25 cellular contexts compared by ENCODE assay signal in genomic region chr16:66287416-66287815, GRCh38.
"Had no signal": no experiment of that assay in that cellular context is flagged by ENCODE, and none has a peak within 500 bp of the region (broad histone marks: within the 10 kb centered on the region; RNA-seq: fewer than 3 reads in every experiment).

No MANE protein-coding gene starts in this region.

- H3K4me2 ChIP-seq: smooth muscle cell had no signal

- ATAC-seq: activated CD8-positive, alpha-beta T cell treated with anti-CD3 and anti-CD28 coated beads for 36 hours; heart right ventricle; pancreas; psoas muscle had no signal

- H3K27ac ChIP-seq: brain microvascular endothelial cell, esophagus squamous epithelium, heart right ventricle, neutrophil, pancreas, psoas muscle, stomach, thyroid gland, upper lobe of right lung had no signal

- H3K36me3 Mint-ChIP-seq: stimulated activated naive B cell treated with anti-CD40 and anti-IgM and Interleukin-4, amounts not matched to agents 10 μg/mL and 1 μg/mL and 100 μg/mL, for 72 hours had no signal

- H3K4me1 ChIP-seq: esophagus squamous epithelium, heart right ventricle, pancreas, psoas muscle, stomach, thyroid gland, upper lobe of right lung had no signal

- H3K27me3 ChIP-seq: brain microvascular endothelial cell, heart right ventricle, pancreas, thyroid gland, upper lobe of right lung had no signal

- H3K27ac Mint-ChIP-seq: activated B cell treated with CpG ODN at 0.5 μM for 24 hours; activated CD8-positive, alpha-beta T cell treated with anti-CD3 and anti-CD28 coated beads for 36 hours; activated T-helper 1 cell treated with anti-CD3 and anti-CD28 coated beads, Interleukin-12 subunit alpha, Interleukin-12 subunit beta, Interleukin-2, Interleukin-4 antibody, amounts not matched to agents 30 ng/mL and 10 ng/mL and 1 ng/mL, durations not matched to agents 14 hours and 24 hours and 36 hours; nephron; T-helper 2 cell treated with Interferon-gamma antibody and Interleukin-4, amounts not matched to agents 5 μg/mL and 100 μg/mL, for 36 hours had no signal

- H3K4me3 ChIP-seq: esophagus squamous epithelium, heart right ventricle, pancreas, psoas muscle, smooth muscle cell, stomach, thyroid gland, upper lobe of right lung had no signal

- DNase-seq: activated B cell treated with CpG ODN at 0.5 μM for 24 hours; activated CD4-positive, alpha-beta T cell treated with anti-CD3 and anti-CD28 coated beads, Interleukin-2, amount 50 U/mL, for 1 hour; activated CD8-positive, alpha-beta T cell treated with anti-CD3 and anti-CD28 coated beads for 36 hours; activated gamma-delta T cell treated with Interleukin-2 at 50 U/mL for 16 hours; activated naive CD4-positive, alpha-beta T cell treated with anti-CD3 and anti-CD28 coated beads, Interleukin-2, amount 50 U/mL, for 16 hours; activated T-cell treated with anti-CD3 and anti-CD28 coated beads, Interleukin-2, amount 50 U/mL, for 1 hour; amniotic stem cell; brain microvascular endothelial cell; esophagus squamous epithelium; foreskin melanocyte; heart right ventricle; psoas muscle; stimulated activated CD4-positive, alpha-beta T cell treated with anti-CD3 and anti-CD28 coated beads, Interleukin-1b, Interleukin-23, amount 100 ng/mL, for 48 hours; stimulated activated CD4-positive, alpha-beta T cell treated with anti-CD3 and anti-CD28 coated beads, Interleukin-4, amount 100 ng/mL, for 4 hours; stimulated activated naive B cell treated with anti-CD40 and anti-IgM and Interleukin-4, amounts not matched to agents 10 μg/mL and 1 μg/mL and 100 μg/mL, for 72 hours; stomach; T-helper 1 cell; thyroid gland; upper lobe of right lung had no signal

- H3K9me3 Mint-ChIP-seq: activated B cell treated with CpG ODN at 0.5 μM for 24 hours; activated CD8-positive, alpha-beta T cell treated with anti-CD3 and anti-CD28 coated beads for 36 hours; activated T-helper 1 cell treated with anti-CD3 and anti-CD28 coated beads, Interleukin-12 subunit alpha, Interleukin-12 subunit beta, Interleukin-2, Interleukin-4 antibody, amounts not matched to agents 30 ng/mL and 10 ng/mL and 1 ng/mL, durations not matched to agents 14 hours and 24 hours and 36 hours; T-helper 2 cell treated with Interferon-gamma antibody and Interleukin-4, amounts not matched to agents 5 μg/mL and 100 μg/mL, for 36 hours had no signal

- H3K36me3 ChIP-seq: brain microvascular endothelial cell, esophagus squamous epithelium, heart right ventricle, neutrophil, pancreas, stomach, thyroid gland, upper lobe of right lung had no signal

- H3K4me3 Mint-ChIP-seq: activated B cell treated with CpG ODN at 0.5 μM for 24 hours; activated CD8-positive, alpha-beta T cell treated with anti-CD3 and anti-CD28 coated beads for 36 hours; activated T-helper 1 cell treated with anti-CD3 and anti-CD28 coated beads, Interleukin-12 subunit alpha, Interleukin-12 subunit beta, Interleukin-2, Interleukin-4 antibody, amounts not matched to agents 30 ng/mL and 10 ng/mL and 1 ng/mL, durations not matched to agents 14 hours and 24 hours and 36 hours; nephron; stimulated activated naive B cell treated with anti-CD40 and anti-IgM and Interleukin-4, amounts not matched to agents 10 μg/mL and 1 μg/mL and 100 μg/mL, for 72 hours; T-helper 2 cell treated with Interferon-gamma antibody and Interleukin-4, amounts not matched to agents 5 μg/mL and 100 μg/mL, for 36 hours had no signal

- H3K4me1 Mint-ChIP-seq: activated B cell treated with CpG ODN at 0.5 μM for 24 hours; nephron; stimulated activated naive B cell treated with anti-CD40 and anti-IgM and Interleukin-4, amounts not matched to agents 10 μg/mL and 1 μg/mL and 100 μg/mL, for 72 hours had no signal

- H3K27me3 Mint-ChIP-seq: activated B cell treated with CpG ODN at 0.5 μM for 24 hours; activated CD8-positive, alpha-beta T cell treated with anti-CD3 and anti-CD28 coated beads for 36 hours had no signal

- H3K9me3 ChIP-seq: esophagus squamous epithelium, heart right ventricle, neutrophil, pancreas, psoas muscle, stomach, thyroid gland, upper lobe of right lung had no signal
